ENCODE assay signal across 11 cellular contexts in genomic region chr21:43868461-43868860, GRCh38. TPM values are rescaled to one million over a fixed set of nuclear protein-coding genes. Genes with fewer than 3 reads are reported as not detected.
A peak's percentile ranks its signal among the peaks of the same experiment; 100 is the strongest.
DNase-seq lines count a peak whose midpoint lies in the region; ATAC-seq and TF ChIP-seq lines count a peak whose summit lies in the region.
"Had no signal": no experiment of that assay in that cellular context is flagged by ENCODE, and none has a peak within 500 bp of the region (broad histone marks: within the 10 kb centered on the region; RNA-seq: fewer than 3 reads in every experiment).

No MANE protein-coding gene starts in this region.

- POLR2A ChIA-PET in CD4-positive, alpha-beta memory T cell (lab: Charles Lee; ENCODE audit: partially characterized antibody): interaction anchor here (1.0 kb wide), 1 partner anchor 24 kb away, joined by 3 read pairs; no protein-coding TSS in a partner anchor
- POLR2A ChIA-PET in HEK293 (lab: Yijun Ruan, JAX): interaction anchor here (0.6 to 1.1 kb wide), 2 partner anchors 16 to 961 kb away, joined by 3 to 4 read pairs; no protein-coding TSS in a partner anchor

- H3K27ac Mint-ChIP-seq in CD4-positive, alpha-beta memory T cell: peak overlapping the region; percentile 70 to 99 (median 95)

- no peak overlapping the region for H3K4me3 ChIP-seq in CD4-positive, alpha-beta memory T cell (ENCODE audit: low read length in 2 of 2)
- H3K4me3 ChIP-seq in HEK293 (ENCODE audit: low read depth, low read length) (no peak overlapping the region), body of pancreas (no peak overlapping the region), mucosa of descending colon (no peak overlapping the region)
- H3K4me3 ChIP-seq: right atrium auricular region had no signal

- peaks cover 18% of the 10 kb centered on the region for H3K36me3 ChIP-seq in CD4-positive, alpha-beta memory T cell (ENCODE audit: insufficient read depth, low read length)
- H3K36me3 ChIP-seq in HEK293 (ENCODE audit: control insufficient read depth in 2 of 2, insufficient read depth in 1 of 2, low read length in 2 of 2) (peaks cover 0 to 41% of the 10 kb centered on the region in 2 experiments; a peak in 2 of 3 replicates), body of pancreas (replicated peaks in 1 of 2; ENCODE audit: insufficient read depth in 1 of 2, low read depth in 2 of 2) (no peaks in the 10 kb centered on the region), mucosa of descending colon (ENCODE audit: low read depth) (no peaks in the 10 kb centered on the region)

- no peak for TF ChIP-seq POLR2A in body of pancreas (IDR thresholded peaks at IDR 0.05)

- no peaks in the 10 kb centered on the region for H3K27me3 ChIP-seq in CD4-positive, alpha-beta memory T cell (ENCODE audit: insufficient read depth, low read length)
- no peaks in the 10 kb centered on the region for H3K27me3 ChIP-seq in body of pancreas
- H3K27me3 ChIP-seq: right atrium auricular region had no signal

- CTCF ChIA-PET in CD4-positive, alpha-beta memory T cell (lab: Charles Lee; ENCODE audit: partially characterized antibody): interaction anchor here (0.6 to 1.1 kb wide), 2 partner anchors 16 to 210 kb away, joined by 3 to 4 read pairs; no protein-coding TSS in a partner anchor
- CTCF ChIA-PET in HEK293 (lab: Yijun Ruan, JAX): interaction anchor here (1.2 to 1.6 kb wide), 2 partner anchors 58 to 71 kb away, joined by 3 to 7 read pairs; no protein-coding TSS in a partner anchor

- DNase-seq in CD4-positive, alpha-beta memory T cell: no peak
- DNase-seq in body of pancreas (peak; percentile 38 to 62 (median 53)), mucosa of descending colon (peak in 1 of 3 donors; percentile 62), DMS153 (lab: John Stamatoyannopoulos, UW) (no peak)
- no peak for DNase-seq in stimulated activated CD4-positive, alpha-beta T cell treated with anti-CD3 and anti-CD28 coated beads, Interleukin-4, amount 100 ng/mL, for 24 hours
- DNase-seq: erythroblast, NCI-H524, substantia nigra had no signal

- no peaks in the 10 kb centered on the region for H3K9me3 Mint-ChIP-seq in CD4-positive, alpha-beta memory T cell

- H3K27me3 Mint-ChIP-seq in CD4-positive, alpha-beta memory T cell: no peaks in the 10 kb centered on the region

- no peaks in the 10 kb centered on the region for H3K9me3 ChIP-seq in CD4-positive, alpha-beta memory T cell (ENCODE audit: control insufficient read depth in 1 of 2, low read length in 2 of 2)
- H3K9me3 ChIP-seq in HEK293 (ENCODE audit: control insufficient read depth, insufficient read depth, low read depth, low read length): no peaks in the 10 kb centered on the region
- no peaks in the 10 kb centered on the region for H3K9me3 ChIP-seq in body of pancreas
- H3K9me3 ChIP-seq in mucosa of descending colon: no peaks in the 10 kb centered on the region
- H3K9me3 ChIP-seq: right atrium auricular region had no signal

- H3K4me1 ChIP-seq in CD4-positive, alpha-beta memory T cell (ENCODE audit: insufficient read depth, low read length): peaks cover 40% of the 10 kb centered on the region
- peaks cover 10% of the 10 kb centered on the region for H3K4me1 ChIP-seq in HEK293 (ENCODE audit: control insufficient read depth, insufficient read depth, low read length)
- peaks cover 33% of the 10 kb centered on the region for H3K4me1 ChIP-seq in body of pancreas
- peaks cover 29% of the 10 kb centered on the region for H3K4me1 ChIP-seq in mucosa of descending colon (ENCODE audit: low read depth)

- no peak overlapping the region for H3K27ac ChIP-seq in CD4-positive, alpha-beta memory T cell (ENCODE audit: low read depth, low read length)
- H3K27ac ChIP-seq in HEK293 (ENCODE audit: extremely low read depth, low read depth, low read length) (no peak overlapping the region), body of pancreas (peak overlapping the region; percentile 36 to 97 (median 90))

- peaks cover 4 to 50% of the 10 kb centered on the region in 2 donors for H3K36me3 Mint-ChIP-seq in CD4-positive, alpha-beta memory T cell

- no peak for TF ChIP-seq CTCF in HEK293 (tag by site-specific recombination; IDR thresholded peaks at IDR 0.05)
- TF ChIP-seq CTCF in body of pancreas (IDR thresholded peaks at IDR 0.05): no peak
- TF ChIP-seq CTCF in mucosa of descending colon (IDR thresholded peaks at IDR 0.05): no peak

- peaks cover 44 to 72% (median 60%) of the 10 kb centered on the region in 4 donors for H3K4me1 Mint-ChIP-seq in CD4-positive, alpha-beta memory T cell

- 34 to 35% methylated on average over 6 of the region's 6 CpGs for WGBS in body of pancreas, 2 donors

- ATAC-seq in body of pancreas (no peak), mucosa of descending colon (peak; percentile 26), GM18861 (IDR thresholded peaks at IDR 0.05; ENCODE audit: unreplicated experiment) (no peak)

- intact Hi-C loops in CD4-positive, alpha-beta memory T cell (cut with micrococcal nuclease): no loop called here
- intact Hi-C loops in body of pancreas (cut with DNase I) (no loop called here), mucosa of descending colon (cut with DNase I, micrococcal nuclease) (no loop called here)

- peak overlapping the region in 6 of 8 donors; percentile 84 to 92 (median 88) for H3K4me3 Mint-ChIP-seq in CD4-positive, alpha-beta memory T cell

TF ChIP-seq in HEK293, 187 proteins besides CTCF, POLR2A, EP300 and RAD21:
- TF ChIP-seq ZBTB17 (tag by site-specific recombination; IDR thresholded peaks at IDR 0.05) (peak; percentile 80; the same call in 1 of the 2 replicates), ZNF518A (tag by site-specific recombination; conservative IDR thresholded peaks at IDR 0.05; ENCODE audit: low read depth) (no peak), ZNF366 (tag by site-specific recombination; conservative IDR thresholded peaks at IDR 0.05) (no peak), KLF8 (tag by site-specific recombination; IDR thresholded peaks at IDR 0.05) (no peak)

RNA-seq across cellular contexts. Expression of gene AGPAT3, which starts 3.4 kb away (rescaled TPM):
- 10 to 100 TPM; 72.4 to 76.7 TPM for total RNA-seq in CD4-positive, alpha-beta memory T cell
- 10 to 100 TPM; 16.0 to 21.0 TPM for polyA plus RNA-seq in CD4-positive, alpha-beta memory T cell
- total RNA-seq in body of pancreas: 10 to 100 TPM; 21.8 to 39.2 TPM
- 100 to 1,000 TPM in 1 of 3 donors, 10 to 100 TPM in 2; 77.7 to 120 (median 97.7) TPM for total RNA-seq in mucosa of descending colon

Comparison
In these comparisons a context has a peak if more than half of its experiments do, and no peak if none do; other contexts are left out.
1. DNase-seq: peak in body of pancreas (4 of 4); none in CD4-positive, alpha-beta memory T cell (0 of 5), stimulated activated CD4-positive, alpha-beta T cell treated with anti-CD3 and anti-CD28 coated beads, Interleukin-4, amount 100 ng/mL, for 24 hours (single experiment) and DMS153 (single experiment).
2. H3K27ac ChIP-seq: peak in body of pancreas (4 of 4); none in CD4-positive, alpha-beta memory T cell (single experiment) and HEK293 (single experiment).